Comparison of ENCODE assay signal across 8 cellular contexts in genomic region chr14:22767323-22767589, GRCh38. TPM values are rescaled to one million over a fixed set of nuclear protein-coding genes. Genes with fewer than 3 reads are reported as not detected.
DNase-seq lines count a peak whose midpoint lies in the region; ATAC-seq, FAIRE-seq and TF ChIP-seq lines count a peak whose summit lies in the region.

No MANE protein-coding gene starts in this region.

- DNase-seq in A549 (ENCODE audit: low read depth in 1 of 2, low spot score in 1 of 2) (no peak), H7 (no peak), lower leg skin (ENCODE audit: low spot score in 2 of 2) (no peak), vagina (ENCODE audit: extremely low spot score in 2 of 2) (no peak), NCI-H1417 (lab: John Stamatoyannopoulos, UW) (no peak)
- DNase-seq in activated naive CD8-positive, alpha-beta T cell treated with anti-CD3 and anti-CD28 coated beads, Interleukin-2, amount 50 U/mL, for 24 hours: no peak

- POLR2A ChIA-PET in A549 (lab: Yijun Ruan, JAX): interaction anchor here (1.5 kb wide), 3 partner anchors 9 to 114 kb away, joined by 4 to 8 read pairs (median 4); no protein-coding TSS in a partner anchor

- peaks cover 12% of the 10 kb centered on the region for H3K4me1 ChIP-seq in A549
- H3K4me1 ChIP-seq in vagina: peaks cover 26% of the 10 kb centered on the region

- peaks cover 4% of the 10 kb centered on the region for H3K9me3 Mint-ChIP-seq in activated naive CD8-positive, alpha-beta T cell treated with anti-CD3 and anti-CD28 coated beads, Interleukin-2, amount 50 U/mL, for 24 hours

- peak overlapping the region; percentile 87 for H3K4me2 ChIP-seq in A549

- WGBS in A549 (ENCODE audit: missing lambda C conversion rate): 5% methylated on average over 6 of the region's 6 CpGs
- 3 to 4% methylated on average over 6 of the region's 6 CpGs for WGBS in lower leg skin, 2 donors

- peaks cover 65% of the 10 kb centered on the region for H3K36me3 Mint-ChIP-seq in activated naive CD8-positive, alpha-beta T cell treated with anti-CD3 and anti-CD28 coated beads, Interleukin-2, amount 50 U/mL, for 24 hours (ENCODE audit: low read depth)

- H3K27ac ChIP-seq in A549 (peak overlapping the region; percentile 91 to 92), vagina (peak overlapping the region; percentile 77)

- no peak for TF ChIP-seq EP300 in A549 (IDR thresholded peaks at IDR 0.05)

- FAIRE-seq in A549 (lab: Jason Lieb, UNC): no peak

- H3K27me3 ChIP-seq in H7 (ENCODE audit: control insufficient read depth, insufficient read depth, low read length) (no peaks in the 10 kb centered on the region), vagina (no peaks in the 10 kb centered on the region)

- peaks cover 5% of the 10 kb centered on the region; the same call in 2 of the 3 replicates for H3K9me3 ChIP-seq in A549
- no peaks in the 10 kb centered on the region for H3K9me3 ChIP-seq in vagina

- H3K4me3 ChIP-seq in A549: peak overlapping the region; percentile 66
- H3K4me3 ChIP-seq in H7 (ENCODE audit: insufficient read depth, low read depth, low read length): peak overlapping the region; percentile 95
- peak overlapping the region; percentile 78 for H3K4me3 ChIP-seq in lower leg skin (ENCODE audit: low read depth, poor library complexity, severe bottlenecking)
- H3K4me3 ChIP-seq in vagina: peak overlapping the region; percentile 75 to 79

- no peaks in the 10 kb centered on the region for H3K27me3 Mint-ChIP-seq in activated naive CD8-positive, alpha-beta T cell treated with anti-CD3 and anti-CD28 coated beads, Interleukin-2, amount 50 U/mL, for 24 hours

- TF ChIP-seq CTCF in A549 (IDR thresholded peaks at IDR 0.05) (no peak), lower leg skin (IDR thresholded peaks at IDR 0.05) (no peak), vagina (IDR thresholded peaks at IDR 0.05) (no peak)

- TF ChIP-seq RAD21 in A549 (conservative IDR thresholded peaks at IDR 0.05 in 1 of 2, IDR thresholded peaks at IDR 0.05 in 1 of 2): no peak

- peaks cover 35% of the 10 kb centered on the region for H3K4me1 Mint-ChIP-seq in activated naive CD8-positive, alpha-beta T cell treated with anti-CD3 and anti-CD28 coated beads, Interleukin-2, amount 50 U/mL, for 24 hours

- CTCF ChIA-PET in A549 (lab: Yijun Ruan, JAX): interaction anchor here (1.1 to 3.4 kb wide), 8 partner anchors 11 to 211 kb away, joined by 3 to 19 read pairs (median 6); no protein-coding TSS in a partner anchor

- ATAC-seq in A549: peak; percentile 23 to 25; a peak in 4 of 6 replicates
- peak; percentile 34 for ATAC-seq in activated naive CD8-positive, alpha-beta T cell treated with anti-CD3 and anti-CD28 coated beads, Interleukin-2, amount 50 U/mL, for 24 hours
- no peak for ATAC-seq in HG02642 (IDR thresholded peaks at IDR 0.05; ENCODE audit: poor library complexity, unreplicated experiment)
- no peak for ATAC-seq in GM21825 (IDR thresholded peaks at IDR 0.05; ENCODE audit: unreplicated experiment)

- TF ChIP-seq POLR2A in A549 (IDR thresholded peaks at IDR 0.05; ENCODE audit: low read length) (no peak), lower leg skin (IDR thresholded peaks at IDR 0.05) (no peak), vagina (IDR thresholded peaks at IDR 0.05) (no peak)

- intact Hi-C loops in lower leg skin (cut with DNase I; ENCODE audit: low total_unique reads) (no loop called here), vagina (cut with DNase I) (no loop called here)

- peak overlapping the region; percentile 95 for H3K4me3 Mint-ChIP-seq in activated naive CD8-positive, alpha-beta T cell treated with anti-CD3 and anti-CD28 coated beads, Interleukin-2, amount 50 U/mL, for 24 hours

- H3K36me3 ChIP-seq in H7 (replicated peaks; ENCODE audit: control insufficient read depth, insufficient read depth, low read length) (peaks cover 20% of the 10 kb centered on the region), vagina (peaks cover 0 to 43% of the 10 kb centered on the region in 2 donors)

- peak overlapping the region; percentile 99 for H3K27ac Mint-ChIP-seq in activated naive CD8-positive, alpha-beta T cell treated with anti-CD3 and anti-CD28 coated beads, Interleukin-2, amount 50 U/mL, for 24 hours

TF ChIP-seq in A549, 52 proteins besides CTCF, POLR2A, EP300 and RAD21:
- TF ChIP-seq HMGXB4 (CRISPR knock-in tag; IDR thresholded peaks at IDR 0.05; ENCODE audit: borderline replicate concordance) (no peak), MAFK (IDR thresholded peaks at IDR 0.05; ENCODE audit: partially characterized antibody) (no peak), JUNB (IDR thresholded peaks at IDR 0.05) (no peak), HES2 (IDR thresholded peaks at IDR 0.05) (no peak), KDM5A (IDR thresholded peaks at IDR 0.05) (no peak), NFE2L2 (conservative IDR thresholded peaks at IDR 0.05; ENCODE audit: low read length) (no peak), FOXS1 (CRISPR knock-in tag; IDR thresholded peaks at IDR 0.05) (no peak), HOXB5 (CRISPR knock-in tag; IDR thresholded peaks at IDR 0.05) (no peak), SREBF2 (IDR thresholded peaks at IDR 0.05) (no peak), MAZ (IDR thresholded peaks at IDR 0.05; ENCODE audit: borderline replicate concordance, low read depth, low read length) (no peak), RCOR1 (IDR thresholded peaks at IDR 0.05; ENCODE audit: low read depth, low read length) (no peak), FOSL2 (IDR thresholded peaks at IDR 0.05) (no peak), FOSL2 (CRISPR knock-in tag; IDR thresholded peaks at IDR 0.05) (no peak), BCL3 (IDR thresholded peaks at IDR 0.05) (no peak), TP53 (CRISPR knock-in tag; IDR thresholded peaks at IDR 0.05) (no peak)

RNA-seq across cellular contexts. Expression of gene OXA1L, which starts 0.8 kb away (rescaled TPM):
- polyA plus RNA-seq in A549 (2011; rRNA removed): 199 and 247 TPM in 2 replicates
- polyA plus RNA-seq in A549 (2012; cell fraction: cytosol; rRNA removed): 178 and 242 TPM in 2 replicates
- 207 and 247 TPM in 2 replicates for polyA plus RNA-seq in A549 (2012; cell fraction: nucleus; rRNA removed)
- polyA plus RNA-seq in A549 (2017; fragmentation: RNase III; extraction: RNeasy Plus Mini Kit Qiagen cat#74134 plus additional on column Dnase treatment): 126 to 133 TPM (median 132 TPM) in 3 replicates
- polyA minus RNA-seq in A549 (2011; rRNA and poly(A)+ RNA removed): 140 and 154 TPM in 2 replicates
- total RNA-seq in H7 (2014; rRNA removed; shearing (Covaris generic)): 192 and 227 TPM in 2 replicates
- total RNA-seq in lower leg skin: 10 to 100 TPM; 64.3 to 83.6 (median 74.1) TPM
- 90.8 TPM for total RNA-seq in vagina

RNA-seq across cellular contexts. Expression of gene SLC7A7, which starts 48.0 kb away (rescaled TPM):
- polyA plus RNA-seq in A549 (2011; rRNA removed) (86.8 and 104 TPM in 2 replicates), A549 (2017; fragmentation: RNase III; extraction: RNeasy Plus Mini Kit Qiagen cat#74134 plus additional on column Dnase treatment) (30.1 to 44.2 TPM (median 39.8 TPM) in 3 replicates)
- polyA plus RNA-seq in A549 (2012; cell fraction: cytosol; rRNA removed): 12.2 and 16.5 TPM in 2 replicates
- 13.7 and 22.7 TPM in 2 replicates for polyA plus RNA-seq in A549 (2012; cell fraction: nucleus; rRNA removed)
- polyA minus RNA-seq in A549 (2011; rRNA and poly(A)+ RNA removed): 111 and 138 TPM in 2 replicates
- total RNA-seq in H7 (2014; rRNA removed; shearing (Covaris generic)): 5.7 and 8.3 TPM in 2 replicates
- total RNA-seq in lower leg skin (10 to 100 TPM in 1 of 4 donors, 1 to 10 TPM in 3; 1.1 to 12.8 (median 6.5) TPM), vagina (7.4 TPM)

Comparison
In these comparisons a context has a peak if more than half of its experiments do, and no peak if none do; other contexts are left out.
1. ATAC-seq: peak in A549 (2 of 2) and activated naive CD8-positive, alpha-beta T cell treated with anti-CD3 and anti-CD28 coated beads, Interleukin-2, amount 50 U/mL, for 24 hours (single experiment); none in HG02642 (single experiment) and GM21825 (single experiment).
2. Peak in every context shown above with its lines, with median percentiles within 50 percentile points of each other: H3K4me3 ChIP-seq.